ENCODE assay signal across 8 cellular contexts in genomic region chr4:8594097-8595038, GRCh38. TPM values are rescaled to one million over a fixed set of nuclear protein-coding genes. Genes with fewer than 3 reads are reported as not detected.
A peak's percentile ranks its signal among the peaks of the same experiment; 100 is the strongest.
DNase-seq lines count a peak whose midpoint lies in the region; ATAC-seq, FAIRE-seq and TF ChIP-seq lines count a peak whose summit lies in the region.

No MANE protein-coding gene starts in this region.

- TF ChIP-seq CTCF in endothelial cell (IDR thresholded peaks at IDR 0.05; ENCODE audit: unreplicated experiment): peak; percentile 70

- H3K4me1 Mint-ChIP-seq in endothelial cell (ENCODE audit: unreplicated experiment): peaks cover 3% of the 10 kb centered on the region

- no peak overlapping the region for H3K4me3 Mint-ChIP-seq in endothelial cell (ENCODE audit: unreplicated experiment)

- no peaks in the 10 kb centered on the region for H3K9me3 Mint-ChIP-seq in endothelial cell (ENCODE audit: unreplicated experiment)

- H3K27ac Mint-ChIP-seq in endothelial cell (ENCODE audit: unreplicated experiment): peak overlapping the region; percentile 10

- peaks cover 14% of the 10 kb centered on the region for H3K27me3 Mint-ChIP-seq in endothelial cell (ENCODE audit: unreplicated experiment)

- DNase-seq in NCI-H446 (lab: John Stamatoyannopoulos, UW): peak; percentile 0 to 32
- no peak for DNase-seq in NCI-H446 treated with DMSO at 0.1 percent for 48 hours (lab: John Stamatoyannopoulos, UW)
- peak; percentile 39 for DNase-seq in RCC 7860 (ENCODE audit: low spot score)
- peak; percentile 75 for DNase-seq in endothelial cell (ENCODE audit: low spot score)
- DNase-seq in lung microvascular endothelial cell (ENCODE audit: low read depth in 2 of 2): peak; percentile 72 to 79
- DNase-seq in stimulated activated naive CD4-positive, alpha-beta T cell treated with Interleukin-2 at 50 U/mL for 16 hours (lab: John Stamatoyannopoulos, UW): no peak

- H3K36me3 Mint-ChIP-seq in endothelial cell (ENCODE audit: low read depth, unreplicated experiment): no peaks in the 10 kb centered on the region

- peak; percentile 7 for FAIRE-seq in RCC 7860 (lab: Jason Lieb, UNC)

- peak; percentile 47 for ATAC-seq in HG03280 (IDR thresholded peaks at IDR 0.05; ENCODE audit: unreplicated experiment)
- no peak for ATAC-seq in HG02973 (IDR thresholded peaks at IDR 0.05; ENCODE audit: unreplicated experiment)

RNA-seq across cellular contexts. Expression of gene CPZ, which starts 1.8 kb away (rescaled TPM):
- total RNA-seq in endothelial cell (ENCODE audit: unreplicated experiment) (0.90 TPM), lung microvascular endothelial cell (not detected in 2 replicates)

RNA-seq across cellular contexts. Expression of gene GPR78, which starts 14.2 kb away (rescaled TPM):
- not detected for total RNA-seq in endothelial cell (ENCODE audit: unreplicated experiment)
- not detected in 2 replicates for total RNA-seq in lung microvascular endothelial cell

Comparison
In these comparisons a context has a peak if more than half of its experiments do, and no peak if none do; other contexts are left out.
1. DNase-seq: peak in NCI-H446 (2 of 2), RCC 7860 (single experiment), endothelial cell (single experiment) and lung microvascular endothelial cell (2 of 2); none in NCI-H446 treated with DMSO at 0.1 percent for 48 hours (single experiment) and stimulated activated naive CD4-positive, alpha-beta T cell treated with Interleukin-2 at 50 U/mL for 16 hours (single experiment).